In genomic region chr3:4674216-4674615, GRCh38 we compare ENCODE assay signal across 19 cellular contexts.
DNase-seq lines count a peak whose midpoint lies in the region; ATAC-seq and TF ChIP-seq lines count a peak whose summit lies in the region.
"Had no signal": no experiment of that assay in that cellular context is flagged by ENCODE, and none has a peak within 500 bp of the region (broad histone marks: within the 10 kb centered on the region; RNA-seq: fewer than 3 reads in every experiment).

No MANE protein-coding gene starts in this region.

- no peak overlapping the region for H3K4me3 ChIP-seq in adipocyte (ENCODE audit: low read length)
- no peak overlapping the region for H3K4me3 ChIP-seq in rectal smooth muscle tissue (ENCODE audit: low read length)
- H3K4me3 ChIP-seq: ovary, vagina had no signal

- H3K36me3 Mint-ChIP-seq in naive thymus-derived CD8-positive, alpha-beta T cell: peaks cover 10 to 94% (median 63%) of the 10 kb centered on the region in 3 donors

- H3K9ac ChIP-seq in adipocyte (ENCODE audit: low read length): no peak overlapping the region
- H3K9ac ChIP-seq in rectal smooth muscle tissue (ENCODE audit: low read length): no peak overlapping the region
- H3K9ac ChIP-seq: KMS-11 had no signal

- H3K4me3 Mint-ChIP-seq in naive thymus-derived CD8-positive, alpha-beta T cell: no peak overlapping the region
- H3K4me3 Mint-ChIP-seq: activated B cell treated with CpG ODN at 0.5 μM for 24 hours, memory B cell, naive B cell had no signal

- no peaks in the 10 kb centered on the region for H3K9me3 ChIP-seq in adipocyte (ENCODE audit: control insufficient read depth, low read length)
- H3K9me3 ChIP-seq: ovary, vagina had no signal

- peak overlapping the region; percentile 42 for H3K27ac ChIP-seq in rectal smooth muscle tissue (ENCODE audit: low read depth, low read length)
- H3K27ac ChIP-seq: KMS-11, ovary, vagina had no signal

- no peaks in the 10 kb centered on the region for H3K9me3 Mint-ChIP-seq in naive thymus-derived CD8-positive, alpha-beta T cell
- H3K9me3 Mint-ChIP-seq: activated B cell treated with CpG ODN at 0.5 μM for 24 hours, memory B cell, naive B cell had no signal

- TF ChIP-seq CTCF in GM20000 (IDR thresholded peaks at IDR 0.05; ENCODE audit: extremely low read depth, missing control alignments): no peak

- H3K36me3 ChIP-seq in adipocyte (ENCODE audit: control insufficient read depth, insufficient read depth, low read length, severe bottlenecking) (peaks cover 14% of the 10 kb centered on the region), rectal smooth muscle tissue (ENCODE audit: control insufficient read depth, insufficient read depth, low read length) (peaks cover 17% of the 10 kb centered on the region)
- H3K36me3 ChIP-seq: ovary had no signal

- POLR2A ChIA-PET in naive thymus-derived CD8-positive, alpha-beta T cell (lab: Charles Lee): no interaction called here

- H3K27me3 ChIP-seq in adipocyte (replicated peaks; ENCODE audit: control insufficient read depth, insufficient read depth, low read length) (no peaks in the 10 kb centered on the region), rectal smooth muscle tissue (ENCODE audit: control insufficient read depth, insufficient read depth, low read length) (no peaks in the 10 kb centered on the region)
- H3K27me3 ChIP-seq: ovary, vagina had no signal

- peak; percentile 44 for DNase-seq in AG20443 (ENCODE audit: low spot score)
- DNase-seq in adipocyte (ENCODE audit: low read depth): peak; percentile 54
- DNase-seq in fibroblast of gingiva (ENCODE audit: low read depth): peak; percentile 29
- DNase-seq in iPS-NIHi11 (ENCODE audit: low spot score): no peak
- no peak for DNase-seq in GM20000 (ENCODE audit: low spot score)
- no peak for DNase-seq in effector CD8-positive, alpha-beta T cell (lab: John Stamatoyannopoulos, UW)
- DNase-seq in naive thymus-derived CD8-positive, alpha-beta T cell: no peak
- DNase-seq: activated B cell treated with CpG ODN at 0.5 μM for 24 hours; activated CD4-positive, alpha-beta T cell treated with anti-CD3 and anti-CD28 coated beads, Interleukin-2, amount 50 U/mL, for 48 hours; activated gamma-delta T cell; naive B cell; NCI-H187 treated with DMSO at 0.1 percent for 48 hours; NCI-H345; ovary; T-helper 9 cell had no signal

- H3K27ac Mint-ChIP-seq in naive thymus-derived CD8-positive, alpha-beta T cell: no peak overlapping the region
- H3K27ac Mint-ChIP-seq: activated B cell treated with CpG ODN at 0.5 μM for 24 hours, memory B cell had no signal

- peaks cover 0 to 1% (median 0%) of the 10 kb centered on the region in 4 donors for H3K4me1 Mint-ChIP-seq in naive thymus-derived CD8-positive, alpha-beta T cell
- H3K4me1 Mint-ChIP-seq: activated B cell treated with CpG ODN at 0.5 μM for 24 hours had no signal

- peaks cover 12% of the 10 kb centered on the region for H3K4me1 ChIP-seq in adipocyte (ENCODE audit: control insufficient read depth, insufficient read depth, low read length)
- H3K4me1 ChIP-seq in rectal smooth muscle tissue (ENCODE audit: control insufficient read depth, insufficient read depth, low read length): no peaks in the 10 kb centered on the region
- H3K4me1 ChIP-seq: vagina had no signal

- no peaks in the 10 kb centered on the region for H3K27me3 Mint-ChIP-seq in naive thymus-derived CD8-positive, alpha-beta T cell
- H3K27me3 Mint-ChIP-seq: activated B cell treated with CpG ODN at 0.5 μM for 24 hours, memory B cell, naive B cell had no signal

- ATAC-seq in naive thymus-derived CD8-positive, alpha-beta T cell: no peak

Comparison
In these comparisons a context has a peak if more than half of its experiments do, and no peak if none do; other contexts are left out.
1. DNase-seq: peak in AG20443 (single experiment), adipocyte (single experiment) and fibroblast of gingiva (single experiment); none in iPS-NIHi11 (single experiment), GM20000 (single experiment), effector CD8-positive, alpha-beta T cell (single experiment) and naive thymus-derived CD8-positive, alpha-beta T cell (0 of 10).